10 cellular contexts compared by ENCODE assay signal in the genomic region with DNA sequence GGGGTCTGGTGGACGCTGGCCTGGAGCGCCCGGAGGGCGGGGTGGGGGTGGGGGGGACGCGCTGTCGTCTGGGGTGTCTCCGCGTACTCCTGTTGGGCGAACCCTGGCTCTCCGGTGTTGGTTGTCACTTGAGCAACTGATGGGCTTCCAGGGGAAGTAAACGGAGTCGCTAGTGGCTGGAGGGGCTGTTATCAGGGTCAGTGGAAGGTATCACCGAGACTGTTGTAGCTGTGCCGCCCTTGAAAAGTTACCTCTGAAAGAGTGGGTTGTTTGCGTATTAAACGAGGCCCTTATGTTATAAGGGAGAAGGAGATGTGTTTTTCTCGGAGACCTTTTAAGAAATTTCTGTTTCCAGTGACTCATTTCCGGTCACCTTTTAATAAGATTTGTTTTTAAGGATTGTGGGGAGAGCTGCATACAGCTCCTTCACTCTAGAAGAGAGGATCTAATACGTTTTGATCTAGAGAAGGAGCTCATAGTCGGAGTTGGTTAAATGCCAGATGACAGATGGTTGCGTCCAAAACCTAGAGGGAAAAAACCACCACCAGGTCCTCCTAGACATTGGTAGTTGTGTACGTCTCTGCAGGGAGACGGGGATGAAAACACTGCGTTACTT. TPM values are rescaled to one million over a fixed set of nuclear protein-coding genes. Genes with fewer than 3 reads are reported as not detected.
DNase-seq lines count a peak whose midpoint lies in the region; ATAC-seq and TF ChIP-seq lines count a peak whose summit lies in the region.
"Had no signal": no experiment of that assay in that cellular context is flagged by ENCODE, and none has a peak within 500 bp of the region (broad histone marks: within the 10 kb centered on the region; RNA-seq: fewer than 3 reads in every experiment).

No MANE protein-coding gene starts in this region.

- no peak overlapping the region for H3K4me3 Mint-ChIP-seq in activated CD4-positive, alpha-beta T cell treated with anti-CD3 and anti-CD28 coated beads for 36 hours

- H3K4me3 ChIP-seq in PC-3 (ENCODE audit: low read length) (peak overlapping the region; percentile 62), fibroblast of mammary gland (ENCODE audit: control insufficient read depth, low read depth, low read length) (peak overlapping the region; percentile 34), rectal smooth muscle tissue (ENCODE audit: low read length) (peak overlapping the region; percentile 41)

- TF ChIP-seq CTCF in PC-3 (conservative IDR thresholded peaks at IDR 0.05; ENCODE audit: low read depth, low read length) = no peak
- TF ChIP-seq CTCF in fibroblast of mammary gland (conservative IDR thresholded peaks at IDR 0.05; ENCODE audit: control insufficient read depth, insufficient read depth, low read depth, low read length) = no peak

- H3K27ac ChIP-seq in PC-3 (ENCODE audit: low read length) = no peak overlapping the region
- no peak overlapping the region for H3K27ac ChIP-seq in rectal smooth muscle tissue (ENCODE audit: low read depth, low read length)

- no peaks in the 10 kb centered on the region for H3K9me3 ChIP-seq in PC-3 (ENCODE audit: low read length)

- H3K9me2 ChIP-seq in PC-3 (replicated peaks; ENCODE audit: low read length) = no peaks in the 10 kb centered on the region

- H3K9ac ChIP-seq in PC-3 (ENCODE audit: low read length) (no peak overlapping the region), rectal smooth muscle tissue (ENCODE audit: low read length) (no peak overlapping the region)

- CTCF ChIA-PET in PC-3 (lab: Charles Lee) = no interaction called here
- CTCF ChIA-PET in activated CD4-positive, alpha-beta T cell treated with anti-CD3 and anti-CD28 coated beads for 36 hours (lab: Charles Lee) = no interaction called here

- no peaks in the 10 kb centered on the region for H3K9me3 Mint-ChIP-seq in activated CD4-positive, alpha-beta T cell treated with anti-CD3 and anti-CD28 coated beads for 36 hours (ENCODE audit: low read depth)

- intact Hi-C loops in PC-3 (cut with micrococcal nuclease) = no loop called here
- intact Hi-C loops in activated CD4-positive, alpha-beta T cell treated with anti-CD3 and anti-CD28 coated beads for 36 hours (cut with DNase I, micrococcal nuclease) = no loop called here

- H3K27me3 Mint-ChIP-seq in activated CD4-positive, alpha-beta T cell treated with anti-CD3 and anti-CD28 coated beads for 36 hours = peaks cover 47% of the 10 kb centered on the region

- POLR2A ChIA-PET in PC-3 (lab: Charles Lee; ENCODE audit: unreplicated experiment) = no interaction called here
- POLR2A ChIA-PET in activated CD4-positive, alpha-beta T cell treated with anti-CD3 and anti-CD28 coated beads for 36 hours (lab: Charles Lee) = no interaction called here

- DNase-seq in ELF-1 (ENCODE audit: low read depth, low spot score) (peak; percentile 7), PC-3 (peak; percentile 15), fibroblast of mammary gland (ENCODE audit: low read depth) (peak; percentile 31), NCI-H1436 treated with DMSO at 0.1 percent for 48 hours (lab: John Stamatoyannopoulos, UW) (no peak)
- no peak for DNase-seq in activated naive CD4-positive, alpha-beta T cell (lab: John Stamatoyannopoulos, UW)
- no peak for DNase-seq in activated CD4-positive, alpha-beta T cell treated with anti-CD3 and anti-CD28 coated beads for 36 hours
- DNase-seq: naive B cell had no signal

- H3K79me2 ChIP-seq in PC-3 (ENCODE audit: low read length) = no peaks in the 10 kb centered on the region

- no peaks in the 10 kb centered on the region for H3K4me1 Mint-ChIP-seq in activated CD4-positive, alpha-beta T cell treated with anti-CD3 and anti-CD28 coated beads for 36 hours
- H3K4me1 Mint-ChIP-seq: naive B cell had no signal

- peak overlapping the region; percentile 80 for H3K4me2 ChIP-seq in PC-3 (ENCODE audit: low read length)

- H2AFZ ChIP-seq in PC-3 (ENCODE audit: low read length) = peak overlapping the region; percentile 63; the same call in 1 of the 2 replicates

- no peaks in the 10 kb centered on the region for H4K20me1 ChIP-seq in PC-3 (ENCODE audit: low read length)

- H3K4me1 ChIP-seq in PC-3 (ENCODE audit: insufficient read depth, low read length) = no peaks in the 10 kb centered on the region
- H3K4me1 ChIP-seq in rectal smooth muscle tissue (ENCODE audit: control insufficient read depth, insufficient read depth, low read length) = no peaks in the 10 kb centered on the region

- no peaks in the 10 kb centered on the region for H3K36me3 Mint-ChIP-seq in activated CD4-positive, alpha-beta T cell treated with anti-CD3 and anti-CD28 coated beads for 36 hours (ENCODE audit: low read depth)
- H3K36me3 Mint-ChIP-seq: naive B cell had no signal

- no peak for ATAC-seq in PC-3
- ATAC-seq in activated CD4-positive, alpha-beta T cell treated with anti-CD3 and anti-CD28 coated beads for 36 hours = no peak
- no peak for ATAC-seq in GM18505 (IDR thresholded peaks at IDR 0.05; ENCODE audit: unreplicated experiment)

- no peaks in the 10 kb centered on the region for H3F3A ChIP-seq in PC-3 (ENCODE audit: low read length, unreplicated experiment)

- no peak for TF ChIP-seq POLR2A in GM18505 (IDR thresholded peaks at IDR 0.05; ENCODE audit: borderline replicate concordance, extremely low read depth, insufficient read depth, insufficient read length)

- no peak overlapping the region for H3K27ac Mint-ChIP-seq in activated CD4-positive, alpha-beta T cell treated with anti-CD3 and anti-CD28 coated beads for 36 hours
- H3K27ac Mint-ChIP-seq: naive B cell had no signal

- H3K36me3 ChIP-seq in PC-3 (ENCODE audit: low read depth, low read length) = no peaks in the 10 kb centered on the region
- no peaks in the 10 kb centered on the region for H3K36me3 ChIP-seq in rectal smooth muscle tissue (ENCODE audit: control insufficient read depth, insufficient read depth, low read length)

- peaks cover 77% of the 10 kb centered on the region for H3K27me3 ChIP-seq in PC-3 (ENCODE audit: low read length)
- no peaks in the 10 kb centered on the region for H3K27me3 ChIP-seq in rectal smooth muscle tissue (ENCODE audit: control insufficient read depth, insufficient read depth, low read length)

- BruUV-seq in PC-3 (replicated peaks; lab: Mats Ljungman, UMichigan) = no TSS peak

RNA-seq across cellular contexts. Expression of gene DBX2, which starts 0.7 kb away (rescaled TPM):
- not detected in 2 replicates for total RNA-seq in PC-3 (2014; rRNA removed)
- not detected for total RNA-seq in activated CD4-positive, alpha-beta T cell treated with anti-CD3 and anti-CD28 coated beads for 36 hours
- total RNA-seq: T-helper 2 cell treated with Interferon-gamma antibody and Interleukin-4, amounts not matched to agents 100 ng/mL and 5 ng/mL, for 36 hours had no signal

Comparison
In these comparisons a context has a peak if more than half of its experiments do, and no peak if none do; other contexts are left out.
1. DNase-seq: peak in ELF-1 (single experiment), PC-3 (single experiment) and fibroblast of mammary gland (single experiment); none in activated naive CD4-positive, alpha-beta T cell (0 of 4), activated CD4-positive, alpha-beta T cell treated with anti-CD3 and anti-CD28 coated beads for 36 hours (single experiment) and NCI-H1436 treated with DMSO at 0.1 percent for 48 hours (single experiment).
2. Peak in every context shown above with its lines, with median percentiles within 50 percentile points of each other: H3K4me3 ChIP-seq.